ENCODE assay signal across 13 cellular contexts in genomic region chr2:119680457-119681195, GRCh38. TPM values are rescaled to one million over a fixed set of nuclear protein-coding genes. Genes with fewer than 3 reads are reported as not detected.
DNase-seq lines count a peak whose midpoint lies in the region; ATAC-seq, FAIRE-seq and TF ChIP-seq lines count a peak whose summit lies in the region.
"Had no signal": no experiment of that assay in that cellular context is flagged by ENCODE, and none has a peak within 500 bp of the region (broad histone marks: within the 10 kb centered on the region; RNA-seq: fewer than 3 reads in every experiment).

No MANE protein-coding gene starts in this region.

- H3K4me3 ChIP-seq in Jurkat, Clone E6-1 (ENCODE audit: low read length) = peak overlapping the region; percentile 91
- H3K4me3 ChIP-seq in GM12878 = 0 out of 2 replicates have a peak overlapping the region, but pooled peaks have one; percentile 85

- POLR2A ChIA-PET in GM12878 (lab: Charles Lee) = no interaction called here

- peaks cover 3 to 9% of the 10 kb centered on the region in 2 experiments; a peak in 2 of 4 replicates for H3K36me3 ChIP-seq in GM12878 (ENCODE audit: control insufficient read depth in 2 of 2, insufficient read depth in 2 of 2, low read length in 1 of 2)
- H3K36me3 ChIP-seq: colonic mucosa had no signal

- H3K9me3 Mint-ChIP-seq in activated CD4-positive, alpha-beta T cell treated with anti-CD3 and anti-CD28 coated beads, Interleukin-2, amount 10 ng/mL, durations not matched to agents 24 days and 14 days = no peaks in the 10 kb centered on the region

- ATAC-seq in GM12878 (no peak), esophagus mucosa (no peak), GM18511 (IDR thresholded peaks at IDR 0.05; ENCODE audit: unreplicated experiment) (no peak)

- peaks cover 7% of the 10 kb centered on the region for H3K4me1 ChIP-seq in GM12878 (ENCODE audit: control insufficient read depth, insufficient read depth, low read length)
- H3K4me1 ChIP-seq: colonic mucosa had no signal

- peak overlapping the region; percentile 85 for H3K4me2 ChIP-seq in GM12878 (ENCODE audit: control insufficient read depth, insufficient read depth)

- SMC1A ChIA-PET in GM12878 (lab: Charles Lee; ENCODE audit: uncharacterized antibody, unreplicated experiment) = interaction anchor here (0.6 kb wide), 1 partner anchor 494 kb away, joined by 3 read pairs; no protein-coding TSS in a partner anchor

- no peak for DNase-seq in activated CD4-positive, alpha-beta T cell treated with anti-CD3 and anti-CD28 coated beads, Interleukin-2, amount 10 ng/mL, durations not matched to agents 24 days and 14 days
- no peak for DNase-seq in activated CD4-positive, alpha-beta T cell treated with anti-CD3 and anti-CD28 coated beads, Interleukin-2, amount 50 U/mL, for 48 hours
- DNase-seq in Jurkat, Clone E6-1 (ENCODE audit: low read depth, low spot score) = no peak
- no peak for DNase-seq in GM12878 (ENCODE audit: low read depth, low spot score)
- peak; percentile 52 for DNase-seq in posterior vena cava (ENCODE audit: low spot score)
- DNase-seq in NCI-H1930 (lab: John Stamatoyannopoulos, UW) = no peak
- DNase-seq: ACHN, colonic mucosa, kidney, NCI-H226, trophoblast cell had no signal

- no peaks in the 10 kb centered on the region for H4K20me1 ChIP-seq in GM12878 (ENCODE audit: control insufficient read depth, insufficient read depth)

- H3K27me3 Mint-ChIP-seq in activated CD4-positive, alpha-beta T cell treated with anti-CD3 and anti-CD28 coated beads, Interleukin-2, amount 10 ng/mL, durations not matched to agents 24 days and 14 days = peaks cover 12% of the 10 kb centered on the region

- no peak for TF ChIP-seq CTCF in GM12878 (IDR thresholded peaks at IDR 0.05 in 2 of 3, conservative IDR thresholded peaks at IDR 0.05 in 1 of 3; ENCODE audit: control insufficient read depth in 2 of 3, extremely low read depth in 1 of 3, insufficient read depth in 1 of 3, low read depth in 3 of 3, low read length in 3 of 3)

- H3K9ac ChIP-seq in GM12878 (ENCODE audit: control insufficient read depth, insufficient read depth, low read length) = no peak overlapping the region

- CTCF ChIA-PET in GM12878 (lab: Yijun Ruan, JAX) = interaction anchor here (1.0 to 2.1 kb wide), 2 partner anchors 22 to 38 kb away, joined by 5 to 9 read pairs; no protein-coding TSS in a partner anchor

- H3K27ac Mint-ChIP-seq in activated CD4-positive, alpha-beta T cell treated with anti-CD3 and anti-CD28 coated beads, Interleukin-2, amount 10 ng/mL, durations not matched to agents 24 days and 14 days = no peak overlapping the region

- H3K27me3 ChIP-seq in GM12878 (replicated peaks in 1 of 2; ENCODE audit: control insufficient read depth in 2 of 2, insufficient read depth in 2 of 2, low read length in 1 of 2) = no peaks in the 10 kb centered on the region
- H3K27me3 ChIP-seq: colonic mucosa had no signal

- H3K4me3 Mint-ChIP-seq in activated CD4-positive, alpha-beta T cell treated with anti-CD3 and anti-CD28 coated beads, Interleukin-2, amount 10 ng/mL, durations not matched to agents 24 days and 14 days = peak overlapping the region; percentile 33

- no peak overlapping the region for H3K27ac ChIP-seq in GM12878 (ENCODE audit: control insufficient read depth, insufficient read depth)
- H3K27ac ChIP-seq: colonic mucosa had no signal

- in situ Hi-C loops in GM12878 (cut with MboI) = no loop called here

- TF ChIP-seq RAD21 in GM12878 (IDR thresholded peaks at IDR 0.05; ENCODE audit: insufficient read depth, low read depth, low read length) = no peak

- FAIRE-seq in GM12878 (lab: Jason Lieb, UNC) = no peak
- FAIRE-seq: kidney had no signal

- H3K79me2 ChIP-seq in GM12878 (ENCODE audit: control insufficient read depth, insufficient read depth, low read length) = peaks cover 15% of the 10 kb centered on the region

- no peaks in the 10 kb centered on the region for H3K9me3 ChIP-seq in GM12878 (replicated peaks; ENCODE audit: control insufficient read depth, insufficient read depth, low read length)
- H3K9me3 ChIP-seq: colonic mucosa had no signal

- RAD21 ChIA-PET in GM12878 (lab: Charles Lee; ENCODE audit: unreplicated experiment) = no interaction called here

- peaks cover 13% of the 10 kb centered on the region for H3K36me3 Mint-ChIP-seq in activated CD4-positive, alpha-beta T cell treated with anti-CD3 and anti-CD28 coated beads, Interleukin-2, amount 10 ng/mL, durations not matched to agents 24 days and 14 days (ENCODE audit: low read depth)

- WGBS in GM12878 (ENCODE audit: insufficient coverage, insufficient replicate concordance, low lambda C conversion rate, missing lambda C conversion rate) = over 99% methylated on average over 13 of the region's 13 CpGs

- no peak for TF ChIP-seq EP300 in GM12878 (IDR thresholded peaks at IDR 0.05; ENCODE audit: borderline replicate concordance in 1 of 2, control insufficient read depth in 1 of 2, low read depth in 2 of 2, low read length in 2 of 2)

- TF ChIP-seq POLR2A in GM12878 (IDR thresholded peaks at IDR 0.05; ENCODE audit: low read depth, low read length) = no peak

- BruUV-seq in GM12878 (replicated peaks; lab: Mats Ljungman, UMichigan) = no TSS peak

- intact Hi-C loops in activated CD4-positive, alpha-beta T cell treated with anti-CD3 and anti-CD28 coated beads, Interleukin-2, amount 10 ng/mL, durations not matched to agents 24 days and 14 days (cut with micrococcal nuclease) = no loop called here
- intact Hi-C loops in GM12878 (cut with micrococcal nuclease; ENCODE audit: unreplicated experiment) (no loop called here), posterior vena cava (cut with DNase I) (no loop called here)

- peaks cover 32% of the 10 kb centered on the region for H3K4me1 Mint-ChIP-seq in activated CD4-positive, alpha-beta T cell treated with anti-CD3 and anti-CD28 coated beads, Interleukin-2, amount 10 ng/mL, durations not matched to agents 24 days and 14 days

- H2AFZ ChIP-seq in GM12878 (ENCODE audit: control insufficient read depth, low read depth, low read length) = no peak overlapping the region

TF ChIP-seq in GM12878, 131 proteins besides CTCF, POLR2A, EP300 and RAD21 (continues in another document):
- TF ChIP-seq RELA (IDR thresholded peaks at IDR 0.05; ENCODE audit: borderline replicate concordance, partially characterized antibody) = no peak
- TF ChIP-seq CUX1 (IDR thresholded peaks at IDR 0.05; ENCODE audit: insufficient replicate concordance, low read depth, low read length) = no peak
- TF ChIP-seq SUPT20H (IDR thresholded peaks at IDR 0.05; ENCODE audit: borderline replicate concordance, control insufficient read depth, low read depth, low read length) = no peak

RNA-seq across cellular contexts. Expression of gene TMEM177, which starts 1.6 kb away (rescaled TPM):
- total RNA-seq in activated CD4-positive, alpha-beta T cell treated with anti-CD3 and anti-CD28 coated beads, Interleukin-2, amount 10 ng/mL, durations not matched to agents 24 days and 14 days = 19.0 and 20.6 TPM in 2 replicates
- polyA plus RNA-seq in Jurkat, Clone E6-1 (2012; ENCODE audit: insufficient read depth, insufficient read length) = 25.1 TPM
- 25.8 and 26.2 TPM in 2 replicates for total RNA-seq in GM12878 (2013; cell fraction: nucleolus; rRNA removed)
- 23.6 and 25.2 TPM in 2 replicates for total RNA-seq in GM12878 (2014; rRNA removed)
- total RNA-seq in GM12878 (2014; rRNA removed; fragmentation: Illumina TruSeq; extraction: Trizol) = 12.7 and 13.0 TPM in 2 replicates
- total RNA-seq in GM12878 (2021) = 15.1 and 17.0 TPM in 2 replicates
- 3.0 TPM for polyA plus RNA-seq in GM12878 (2011; ENCODE audit: low read depth)
- polyA plus RNA-seq in GM12878 (2011; rRNA removed) = 7.1 and 10.9 TPM in 2 replicates
- 12.7 and 20.6 TPM in 2 replicates for polyA plus RNA-seq in GM12878 (2011; cell fraction: cytosol; rRNA removed)
- polyA plus RNA-seq in GM12878 (2011; cell fraction: nucleus; rRNA removed) = 15.3 and 17.9 TPM in 2 replicates
- 6.8 and 9.2 TPM in 2 replicates for polyA plus RNA-seq in GM12878 (2012)
- polyA plus RNA-seq in GM12878 (2014; fragmentation: Illumina TruSeq; extraction: Trizol) = 8.0 and 15.6 TPM in 2 replicates
- polyA plus RNA-seq in GM12878 (2014; fragmentation: Nextera tagmentation; extraction: Ambion mirVana) = 1 to 10 TPM; 4.5 to 8.3 TPM
- 25.5 and 29.0 TPM in 2 replicates for polyA plus RNA-seq in GM12878 (2014; rRNA removed)
- 10 to 100 TPM; 22.1 to 30.3 TPM for polyA plus RNA-seq in GM12878 (2016; fragmentation: Nextera tagmentation; extraction: Ambion mirVana)
- polyA minus RNA-seq in GM12878 (2011; rRNA and poly(A)+ RNA removed) = 10.1 and 17.8 TPM in 2 replicates
- 3.2 and 5.0 TPM in 2 replicates for polyA minus RNA-seq in GM12878 (2011; cell fraction: cytosol; rRNA and poly(A)+ RNA removed)
- polyA minus RNA-seq in GM12878 (2011; cell fraction: nucleus; rRNA and poly(A)+ RNA removed) = 17.8 and 27.7 TPM in 2 replicates
- total RNA-seq in posterior vena cava = 1 to 10 TPM; 5.3 TPM
- 5.3 TPM for total RNA-seq in esophagus mucosa
